ENCODE assay signal across 22 cellular contexts in the genomic region with DNA sequence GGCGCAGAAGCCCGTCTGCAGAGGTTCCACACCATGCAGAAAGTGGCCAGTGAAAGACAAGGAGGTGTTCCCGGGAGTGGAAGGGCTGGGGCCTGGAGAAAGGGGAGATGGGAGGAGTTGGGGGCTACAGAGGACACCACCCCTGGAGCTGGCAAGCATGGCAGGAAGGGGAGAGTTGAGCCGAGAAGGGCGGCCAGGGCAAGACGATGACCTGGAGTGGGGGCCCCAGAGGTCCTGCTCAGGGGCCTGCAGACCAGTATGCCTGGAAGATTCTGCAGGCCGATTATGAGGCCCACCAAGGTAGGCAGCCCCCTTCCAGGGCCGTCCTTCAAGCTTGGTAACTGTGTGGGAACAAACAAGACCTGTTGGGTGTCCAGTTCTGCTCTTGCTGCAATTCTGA. TPM values are rescaled to one million over a fixed set of nuclear protein-coding genes. Genes with fewer than 3 reads are reported as not detected.
DNase-seq lines count a peak whose midpoint lies in the region; ATAC-seq and TF ChIP-seq lines count a peak whose summit lies in the region.
"Had no signal": no experiment of that assay in that cellular context is flagged by ENCODE, and none has a peak within 500 bp of the region (broad histone marks: within the 10 kb centered on the region; RNA-seq: fewer than 3 reads in every experiment).

No MANE protein-coding gene starts in this region.

- no peak overlapping the region for H3K27ac ChIP-seq in neuronal stem cell (replicated peaks; ENCODE audit: low read length)
- no peak overlapping the region for H3K27ac ChIP-seq in upper lobe of right lung
- H3K27ac ChIP-seq: BLaER1, C4-2B, GM23248 had no signal

- H3K27me3 ChIP-seq in neuronal stem cell (ENCODE audit: control insufficient read depth in 3 of 3, insufficient read depth in 3 of 3, low read depth in 1 of 3, low read length in 3 of 3) (no peaks in the 10 kb centered on the region), upper lobe of right lung (no peaks in the 10 kb centered on the region)
- H3K27me3 ChIP-seq: BLaER1 had no signal

- H2AK5ac ChIP-seq in neuronal stem cell (ENCODE audit: low read depth, low read length): no peak overlapping the region

- H3K18ac ChIP-seq in neuronal stem cell (ENCODE audit: low read length): peak overlapping the region; percentile 31

- H3K4me1 ChIP-seq in neuronal stem cell (ENCODE audit: control insufficient read depth in 2 of 2, insufficient read depth in 1 of 2, low read depth in 1 of 2, low read length in 2 of 2) (no peaks in the 10 kb centered on the region), upper lobe of right lung (no peaks in the 10 kb centered on the region)
- H3K4me1 ChIP-seq: BLaER1, Caco-2 had no signal

- H3K9me3 Mint-ChIP-seq in activated naive CD8-positive, alpha-beta T cell (ENCODE audit: low read depth): no peaks in the 10 kb centered on the region
- no peaks in the 10 kb centered on the region for H3K9me3 Mint-ChIP-seq in activated naive CD8-positive, alpha-beta T cell treated with anti-CD3 and anti-CD28 coated beads, Interleukin-2, amount 50 U/mL, for 24 hours

- H3K27ac Mint-ChIP-seq in activated naive CD8-positive, alpha-beta T cell: peak overlapping the region; percentile 34
- no peak overlapping the region for H3K27ac Mint-ChIP-seq in activated naive CD8-positive, alpha-beta T cell treated with anti-CD3 and anti-CD28 coated beads, Interleukin-2, amount 50 U/mL, for 24 hours
- H3K27ac Mint-ChIP-seq: B cell; CD8-positive, alpha-beta T cell; H9 had no signal

- H3K4me3 ChIP-seq in neuronal stem cell (ENCODE audit: low read length in 2 of 2) (no peak overlapping the region), upper lobe of right lung (no peak overlapping the region)
- H3K4me3 ChIP-seq: BLaER1, GM12878, GM23248 had no signal

- H3K9me3 ChIP-seq in neuronal stem cell (replicated peaks in 1 of 2; ENCODE audit: control insufficient read depth in 2 of 2, insufficient read depth in 1 of 2, low read depth in 1 of 2, low read length in 2 of 2): peaks cover 0 to 4% of the 10 kb centered on the region in 2 donors
- no peaks in the 10 kb centered on the region for H3K9me3 ChIP-seq in upper lobe of right lung
- H3K9me3 ChIP-seq: Caco-2 had no signal

- no peak for TF ChIP-seq CTCF in upper lobe of right lung (IDR thresholded peaks at IDR 0.05)

- DNase-seq in activated naive CD8-positive, alpha-beta T cell treated with anti-CD3 and anti-CD28 coated beads, Interleukin-2, amount 50 U/mL, for 24 hours: no peak
- peak; percentile 19 for DNase-seq in ecto neural progenitor cell (ENCODE audit: low spot score)
- no peak for DNase-seq in neuronal stem cell (ENCODE audit: low spot score)
- no peak for DNase-seq in upper lobe of right lung
- no peak for DNase-seq in 8988T
- no peak for DNase-seq in OCI-M1 (lab: John Stamatoyannopoulos, UW)
- DNase-seq: Caco-2; CD4-positive, CD25-positive, alpha-beta regulatory T cell; CD8-positive, alpha-beta T cell; DMS 273 treated with DMSO at 0.1 percent for 48 hours; DMS79; EL; GDM1; GM23248; H9 had no signal

- H4K8ac ChIP-seq in neuronal stem cell (ENCODE audit: low read depth, low read length): no peak overlapping the region

- no peak overlapping the region for H2BK5ac ChIP-seq in neuronal stem cell (ENCODE audit: low read length)

- no peak overlapping the region for H3K4me3 Mint-ChIP-seq in activated naive CD8-positive, alpha-beta T cell
- H3K4me3 Mint-ChIP-seq in activated naive CD8-positive, alpha-beta T cell treated with anti-CD3 and anti-CD28 coated beads, Interleukin-2, amount 50 U/mL, for 24 hours: no peak overlapping the region
- H3K4me3 Mint-ChIP-seq: B cell; CD4-positive, CD25-positive, alpha-beta regulatory T cell; CD8-positive, alpha-beta T cell; H9 had no signal

- no peaks in the 10 kb centered on the region for H3K27me3 Mint-ChIP-seq in activated naive CD8-positive, alpha-beta T cell
- no peaks in the 10 kb centered on the region for H3K27me3 Mint-ChIP-seq in activated naive CD8-positive, alpha-beta T cell treated with anti-CD3 and anti-CD28 coated beads, Interleukin-2, amount 50 U/mL, for 24 hours
- H3K27me3 Mint-ChIP-seq: B cell; CD4-positive, CD25-positive, alpha-beta regulatory T cell had no signal

- H3K4me2 ChIP-seq in neuronal stem cell (ENCODE audit: insufficient read depth, low read length, poor library complexity, severe bottlenecking): no peak overlapping the region
- H3K4me2 ChIP-seq: BLaER1 had no signal

- H3K14ac ChIP-seq in neuronal stem cell (ENCODE audit: low read length): peak overlapping the region; percentile 94

- ATAC-seq in activated naive CD8-positive, alpha-beta T cell treated with anti-CD3 and anti-CD28 coated beads, Interleukin-2, amount 50 U/mL, for 24 hours: no peak
- ATAC-seq in upper lobe of right lung (peak; percentile 20), GM21390 (IDR thresholded peaks at IDR 0.05; ENCODE audit: unreplicated experiment) (no peak)
- ATAC-seq: CD8-positive, alpha-beta T cell; GM12878; HCT116 had no signal

- H3K79me1 ChIP-seq in neuronal stem cell (ENCODE audit: low read depth, low read length): no peaks in the 10 kb centered on the region

- H3K36me3 ChIP-seq in neuronal stem cell (replicated peaks in 1 of 2; ENCODE audit: control insufficient read depth in 2 of 2, insufficient read depth in 2 of 2, low read length in 2 of 2) (no peaks in the 10 kb centered on the region), upper lobe of right lung (no peaks in the 10 kb centered on the region)

- H3K36me3 Mint-ChIP-seq in activated naive CD8-positive, alpha-beta T cell: no peaks in the 10 kb centered on the region
- no peaks in the 10 kb centered on the region for H3K36me3 Mint-ChIP-seq in activated naive CD8-positive, alpha-beta T cell treated with anti-CD3 and anti-CD28 coated beads, Interleukin-2, amount 50 U/mL, for 24 hours (ENCODE audit: low read depth)
- H3K36me3 Mint-ChIP-seq: CD4-positive, CD25-positive, alpha-beta regulatory T cell; CD8-positive, alpha-beta T cell had no signal

- no CpG with 5 or more reads among the region's 8 CpGs for WGBS in neuronal stem cell (ENCODE audit: extremely low coverage in 2 of 2, insufficient read length in 2 of 2, insufficient replicate concordance in 1 of 2), 2 donors

- no peak overlapping the region for H2BK12ac ChIP-seq in neuronal stem cell (ENCODE audit: low read length)

- no peak overlapping the region for H4K91ac ChIP-seq in neuronal stem cell (ENCODE audit: low read depth, low read length, poor library complexity)

- H3K9ac ChIP-seq in neuronal stem cell (ENCODE audit: low read depth, low read length, poor library complexity): no peak overlapping the region
- H3K9ac ChIP-seq: BLaER1, GM23248 had no signal

- no peak overlapping the region for H3K4ac ChIP-seq in neuronal stem cell (ENCODE audit: low read length)

- H2AFZ ChIP-seq in neuronal stem cell (ENCODE audit: low read length): no peak overlapping the region
- H2AFZ ChIP-seq: GM23248 had no signal

- no peak overlapping the region for H2BK15ac ChIP-seq in neuronal stem cell (ENCODE audit: low read length)

- no peaks in the 10 kb centered on the region for H3K4me1 Mint-ChIP-seq in activated naive CD8-positive, alpha-beta T cell (ENCODE audit: low read depth)
- H3K4me1 Mint-ChIP-seq in activated naive CD8-positive, alpha-beta T cell treated with anti-CD3 and anti-CD28 coated beads, Interleukin-2, amount 50 U/mL, for 24 hours: no peaks in the 10 kb centered on the region
- H3K4me1 Mint-ChIP-seq: B cell; CD4-positive, CD25-positive, alpha-beta regulatory T cell had no signal

- peak overlapping the region; percentile 2 for H3K23ac ChIP-seq in neuronal stem cell (ENCODE audit: low read depth, low read length, poor library complexity)

- H2BK120ac ChIP-seq in neuronal stem cell (ENCODE audit: low read depth, low read length): no peak overlapping the region

- intact Hi-C loops in upper lobe of right lung (cut with DNase I): no loop called here

RNA-seq across cellular contexts. Expression of a gene that starts 33.1 kb away (rescaled TPM):
- polyA plus RNA-seq in neuronal stem cell (2013, experiment 1 of 2): 19.9 TPM
- polyA plus RNA-seq in neuronal stem cell (2013, experiment 2 of 2): 19.0 TPM
- total RNA-seq in upper lobe of right lung: 18.0 TPM

RNA-seq across cellular contexts. Expression of a gene that starts 41.7 kb away (rescaled TPM):
- 29.1 TPM for polyA plus RNA-seq in neuronal stem cell (2013, experiment 1 of 2)
- polyA plus RNA-seq in neuronal stem cell (2013, experiment 2 of 2): 29.0 TPM
- total RNA-seq in upper lobe of right lung: 14.2 TPM
